Comparison of ENCODE assay signal across 28 cellular contexts in the genomic region with DNA sequence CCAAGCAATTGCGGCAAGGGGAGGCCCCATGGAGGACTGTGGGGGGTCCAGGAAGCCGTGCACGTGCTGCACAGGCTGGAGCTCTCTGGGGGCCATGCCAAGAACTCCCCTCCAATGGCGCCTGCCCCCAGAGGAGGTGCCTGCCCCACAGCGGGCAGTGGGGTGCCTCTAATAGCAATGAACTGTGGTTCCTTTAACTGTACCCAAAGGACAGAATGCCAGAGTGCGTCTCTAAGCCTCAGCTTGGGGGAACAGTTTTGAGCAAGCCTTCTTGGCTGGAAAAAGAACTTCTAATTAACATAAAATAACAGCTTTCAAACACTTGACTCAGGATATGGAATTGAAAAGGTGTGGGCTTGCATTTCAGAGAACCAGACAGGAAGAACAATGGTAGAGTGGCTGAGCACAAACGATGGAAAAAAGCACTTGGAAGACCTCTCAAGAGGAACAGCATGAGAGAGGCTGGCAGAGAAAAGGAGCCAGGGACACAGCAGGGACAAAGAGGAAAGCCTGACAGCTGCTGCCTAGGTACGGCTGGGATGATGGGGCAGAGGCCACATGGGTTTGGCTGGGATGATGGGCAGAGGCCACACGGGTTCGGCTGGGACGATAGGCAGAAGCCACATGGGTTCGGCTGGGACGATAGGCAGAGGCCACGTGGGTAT.
DNase-seq lines count a peak whose midpoint lies in the region; ATAC-seq and TF ChIP-seq lines count a peak whose summit lies in the region.
"Had no signal": no experiment of that assay in that cellular context is flagged by ENCODE, and none has a peak within 500 bp of the region (broad histone marks: within the 10 kb centered on the region; RNA-seq: fewer than 3 reads in every experiment).

No MANE protein-coding gene starts in this region.

- peaks cover 64% of the 10 kb centered on the region for H3K4me1 Mint-ChIP-seq in dendritic cell treated with granulocyte-macrophage colony-stimulating factor and Interleukin-4, amounts not matched to agents 40 ng/mL and 50 ng/mL, for 4 days (ENCODE audit: low read depth)
- H3K4me1 Mint-ChIP-seq in type B pancreatic cell (ENCODE audit: unreplicated experiment) = peaks cover 31% of the 10 kb centered on the region
- H3K4me1 Mint-ChIP-seq: activated CD4-positive, alpha-beta T cell treated with anti-CD3 and anti-CD28 coated beads, Interleukin-2, amount 10 ng/mL, durations not matched to agents 24 days and 14 days; activated CD8-positive, alpha-beta memory T cell treated with anti-CD3 and anti-CD28 coated beads, Interleukin-2, amount 10 ng/mL, durations not matched to agents 7 days and 5 days had no signal

- H3K27ac ChIP-seq in thyroid gland (peak overlapping the region in 2 of 3 donors; percentile 21 to 47), right cardiac atrium (ENCODE audit: low read length) (no peak overlapping the region)
- H3K27ac ChIP-seq: 22Rv1 had no signal

- no peaks in the 10 kb centered on the region for H3K36me3 ChIP-seq in thyroid gland

- no peaks in the 10 kb centered on the region for H3K9me3 ChIP-seq in thyroid gland
- no peaks in the 10 kb centered on the region for H3K9me3 ChIP-seq in right cardiac atrium (ENCODE audit: control insufficient read depth, low read length)

- H3K4me3 ChIP-seq in thyroid gland (replicated peaks in 1 of 3) (no peak overlapping the region), right cardiac atrium (ENCODE audit: low read length) (no peak overlapping the region)
- H3K4me3 ChIP-seq: lung had no signal

- peaks cover 23% of the 10 kb centered on the region for H3K36me3 Mint-ChIP-seq in dendritic cell treated with granulocyte-macrophage colony-stimulating factor and Interleukin-4, amounts not matched to agents 40 ng/mL and 50 ng/mL, for 4 days (ENCODE audit: low read depth)
- peaks cover 11% of the 10 kb centered on the region for H3K36me3 Mint-ChIP-seq in type B pancreatic cell
- H3K36me3 Mint-ChIP-seq: activated CD8-positive, alpha-beta memory T cell treated with anti-CD3 and anti-CD28 coated beads, Interleukin-2, amount 10 ng/mL, durations not matched to agents 7 days and 5 days; CD8-positive, alpha-beta T cell had no signal

- H3K27me3 Mint-ChIP-seq in dendritic cell treated with granulocyte-macrophage colony-stimulating factor and Interleukin-4, amounts not matched to agents 40 ng/mL and 50 ng/mL, for 4 days = peaks cover 2% of the 10 kb centered on the region
- no peaks in the 10 kb centered on the region for H3K27me3 Mint-ChIP-seq in type B pancreatic cell
- H3K27me3 Mint-ChIP-seq: activated CD4-positive, alpha-beta T cell treated with anti-CD3 and anti-CD28 coated beads, Interleukin-2, amount 10 ng/mL, durations not matched to agents 24 days and 14 days; activated CD8-positive, alpha-beta memory T cell treated with anti-CD3 and anti-CD28 coated beads, Interleukin-2, amount 10 ng/mL, durations not matched to agents 7 days and 5 days had no signal

- TF ChIP-seq POLR2A in thyroid gland (IDR thresholded peaks at IDR 0.05) = no peak

- peak in 2 of 3 experiments; percentile 59 to 97 for DNase-seq in NCI-H1417 (lab: John Stamatoyannopoulos, UW)
- DNase-seq in NCI-H1417 treated with DMSO at 0.1 percent for 48 hours (lab: John Stamatoyannopoulos, UW) = no peak
- DNase-seq in NCI-H2227 (lab: John Stamatoyannopoulos, UW; ENCODE audit: unreplicated experiment) = peak; percentile 61
- DNase-seq in thyroid gland = peak; percentile 73 to 74
- DNase-seq in type B pancreatic cell (ENCODE audit: extremely low spot score, unreplicated experiment) = no peak
- no peak for DNase-seq in right cardiac atrium
- DNase-seq: activated CD4-positive, alpha-beta T cell treated with anti-CD3 and anti-CD28 coated beads, Interleukin-2, amount 10 ng/mL, durations not matched to agents 24 days and 14 days; activated CD8-positive, alpha-beta memory T cell treated with anti-CD3 and anti-CD28 coated beads, Interleukin-2, amount 10 ng/mL, durations not matched to agents 7 days and 5 days; activated naive CD4-positive, alpha-beta T cell treated with anti-CD3 and anti-CD28 coated beads, Interleukin-2, amount 50 U/mL, for 16 hours; CD8-positive, alpha-beta T cell; central memory CD4-positive, alpha-beta T cell; DMS153; effector CD4-positive, alpha-beta T cell; erythroblast; foreskin melanocyte; H9; IMR-90; NCI-H2081; NCI-H774; OCI-M1; stimulated activated CD4-positive, alpha-beta T cell treated with anti-CD3 and anti-CD28 coated beads, Interleukin-4, amount 100 ng/mL, for 24 hours; stimulated activated naive CD4-positive, alpha-beta T cell treated with Interleukin-2 at 50 U/mL for 16 hours; SW 1271 had no signal

- H3K27me3 ChIP-seq in thyroid gland (no peaks in the 10 kb centered on the region), right cardiac atrium (ENCODE audit: control insufficient read depth, insufficient read depth) (no peaks in the 10 kb centered on the region)

- H3K27ac Mint-ChIP-seq in dendritic cell treated with granulocyte-macrophage colony-stimulating factor and Interleukin-4, amounts not matched to agents 40 ng/mL and 50 ng/mL, for 4 days = peak overlapping the region; percentile 4
- no peak overlapping the region for H3K27ac Mint-ChIP-seq in type B pancreatic cell
- H3K27ac Mint-ChIP-seq: activated CD4-positive, alpha-beta T cell treated with anti-CD3 and anti-CD28 coated beads, Interleukin-2, amount 10 ng/mL, durations not matched to agents 24 days and 14 days; activated CD8-positive, alpha-beta memory T cell treated with anti-CD3 and anti-CD28 coated beads, Interleukin-2, amount 10 ng/mL, durations not matched to agents 7 days and 5 days; CD8-positive, alpha-beta T cell had no signal

- no peak overlapping the region for H3K4me3 Mint-ChIP-seq in dendritic cell treated with granulocyte-macrophage colony-stimulating factor and Interleukin-4, amounts not matched to agents 40 ng/mL and 50 ng/mL, for 4 days
- no peak overlapping the region for H3K4me3 Mint-ChIP-seq in type B pancreatic cell
- H3K4me3 Mint-ChIP-seq: activated CD4-positive, alpha-beta T cell treated with anti-CD3 and anti-CD28 coated beads, Interleukin-2, amount 10 ng/mL, durations not matched to agents 24 days and 14 days; activated CD8-positive, alpha-beta memory T cell treated with anti-CD3 and anti-CD28 coated beads, Interleukin-2, amount 10 ng/mL, durations not matched to agents 7 days and 5 days; CD8-positive, alpha-beta T cell; H9 had no signal

- intact Hi-C loops in dendritic cell treated with granulocyte-macrophage colony-stimulating factor and Interleukin-4, amounts not matched to agents 40 ng/mL and 50 ng/mL, for 4 days (cut with micrococcal nuclease) = no loop called here
- intact Hi-C loops in thyroid gland (cut with DNase I) = no loop called here
- intact Hi-C loops in right cardiac atrium (cut with DNase I) = no loop called here

- H3K4me1 ChIP-seq in thyroid gland (peaks cover 23 to 28% of the 10 kb centered on the region in 2 donors), right cardiac atrium (ENCODE audit: control insufficient read depth, insufficient read depth, low read length) (peaks cover 7% of the 10 kb centered on the region)

- WGBS in thyroid gland, 2 donors = 53% methylated on average over 13 to 14 of the region's 14 CpGs
- WGBS in right cardiac atrium = 90% methylated on average over 14 of the region's 14 CpGs

- TF ChIP-seq CTCF in thyroid gland (IDR thresholded peaks at IDR 0.05) (no peak), type B pancreatic cell (conservative IDR thresholded peaks at IDR 0.05) (no peak)

- no peaks in the 10 kb centered on the region for H3K9me3 Mint-ChIP-seq in dendritic cell treated with granulocyte-macrophage colony-stimulating factor and Interleukin-4, amounts not matched to agents 40 ng/mL and 50 ng/mL, for 4 days
- no peaks in the 10 kb centered on the region for H3K9me3 Mint-ChIP-seq in type B pancreatic cell
- H3K9me3 Mint-ChIP-seq: activated CD4-positive, alpha-beta T cell treated with anti-CD3 and anti-CD28 coated beads, Interleukin-2, amount 10 ng/mL, durations not matched to agents 24 days and 14 days; CD8-positive, alpha-beta T cell; H9 had no signal

- ATAC-seq in GM19452 (IDR thresholded peaks at IDR 0.05; ENCODE audit: unreplicated experiment) (no peak), right cardiac atrium (no peak)
- ATAC-seq: activated CD8-positive, alpha-beta memory T cell treated with anti-CD3 and anti-CD28 coated beads, Interleukin-2, amount 10 ng/mL, durations not matched to agents 7 days and 5 days; CD8-positive, alpha-beta T cell; Right ventricle myocardium inferior had no signal

Comparison
In these comparisons a context has a peak if more than half of its experiments do, and no peak if none do; other contexts are left out.
1. DNase-seq: peak in NCI-H1417 (2 of 3), NCI-H2227 (single experiment) and thyroid gland (2 of 2); none in NCI-H1417 treated with DMSO at 0.1 percent for 48 hours (single experiment), type B pancreatic cell (single experiment) and right cardiac atrium (0 of 3).